In genomic region chr5:58199087-58199486, GRCh38 we compare ENCODE assay signal across 27 cellular contexts.
"Had no signal": no experiment of that assay in that cellular context is flagged by ENCODE, and none has a peak within 500 bp of the region (broad histone marks: within the 10 kb centered on the region; RNA-seq: fewer than 3 reads in every experiment).

No MANE protein-coding gene starts in this region.

- H3K9me3 ChIP-seq: ovary, psoas muscle, right lobe of liver, sigmoid colon, thoracic aorta, thyroid gland, upper lobe of left lung, vagina had no signal

- H3K27me3 ChIP-seq: neural progenitor cell, ovary, right lobe of liver, sigmoid colon, stomach, thyroid gland, tibial nerve, upper lobe of left lung, vagina had no signal

- H3K4me1 Mint-ChIP-seq: neural progenitor cell; stimulated activated effector memory CD8-positive, alpha-beta T cell treated with anti-CD3 and anti-CD28 coated beads, Interleukin-12 subunit alpha, Interleukin-12 subunit beta, amount 100 ng/mL, for 72 hours; stimulated activated naive B cell treated with anti-CD40 and anti-IgM and Interleukin-4, amounts not matched to agents 10 μg/mL and 1 μg/mL and 100 μg/mL, for 72 hours had no signal

- H3K36me3 Mint-ChIP-seq: neural progenitor cell; stimulated activated effector memory CD8-positive, alpha-beta T cell treated with anti-CD3 and anti-CD28 coated beads, Interleukin-12 subunit alpha, Interleukin-12 subunit beta, amount 100 ng/mL, for 72 hours; stimulated activated naive B cell treated with anti-CD40 and anti-IgM and Interleukin-4, amounts not matched to agents 10 μg/mL and 1 μg/mL and 100 μg/mL, for 72 hours had no signal

- DNase-seq: occipital lobe; ovary; posterior cingulate gyrus; psoas muscle; right cardiac atrium; right lobe of liver; sigmoid colon; small intestine; stimulated activated CD4-positive, alpha-beta T cell treated with anti-CD3 and anti-CD28 coated beads, Interleukin-15, amount 100 ng/mL, for 24 hours; stimulated activated CD4-positive, alpha-beta T cell treated with anti-CD3 and anti-CD28 coated beads, Interleukin-2, amount 100 ng/mL, for 24 hours; stimulated activated CD4-positive, alpha-beta T cell treated with anti-CD3 and anti-CD28 coated beads, Interleukin-2, amount 100 ng/mL, for 48 hours; stimulated activated CD4-positive, alpha-beta T cell treated with anti-CD3 and anti-CD28 coated beads, Interleukin-4, amount 100 ng/mL, for 24 hours; stimulated activated naive B cell treated with anti-CD40 and anti-IgM and Interleukin-4, amounts not matched to agents 10 μg/mL and 1 μg/mL and 100 μg/mL, for 72 hours; stimulated activated naive CD4-positive, alpha-beta T cell treated with Interleukin-2 at 50 U/mL for 16 hours; stomach; thyroid gland; upper lobe of left lung had no signal

- H3K9ac ChIP-seq: neural progenitor cell, parathyroid adenoma had no signal

- H3K27ac Mint-ChIP-seq: nephron; neural progenitor cell; progenitor cell of endocrine pancreas; stimulated activated effector memory CD8-positive, alpha-beta T cell treated with anti-CD3 and anti-CD28 coated beads, Interleukin-12 subunit alpha, Interleukin-12 subunit beta, amount 100 ng/mL, for 72 hours; stimulated activated naive B cell treated with anti-CD40 and anti-IgM and Interleukin-4, amounts not matched to agents 10 μg/mL and 1 μg/mL and 100 μg/mL, for 72 hours; stimulated activated naive CD8-positive, alpha-beta T cell treated with anti-CD3 and anti-CD28 coated beads, Interleukin-15, Interleukin-2, amounts not matched to agents 100 ng/mL and 50 ng/mL, for 24 hours had no signal

- H3K9me3 Mint-ChIP-seq: stimulated activated naive CD8-positive, alpha-beta T cell treated with anti-CD3 and anti-CD28 coated beads, Interleukin-15, Interleukin-2, amounts not matched to agents 100 ng/mL and 50 ng/mL, for 24 hours had no signal

- H3K4me2 ChIP-seq: neural progenitor cell had no signal

- ATAC-seq: psoas muscle; right cardiac atrium; right lobe of liver; stimulated activated effector memory CD8-positive, alpha-beta T cell treated with anti-CD3 and anti-CD28 coated beads, Interleukin-12 subunit alpha, Interleukin-12 subunit beta, amount 100 ng/mL, for 72 hours; stimulated activated naive B cell treated with anti-CD40 and anti-IgM and Interleukin-4, amounts not matched to agents 10 μg/mL and 1 μg/mL and 100 μg/mL, for 72 hours had no signal

- H3K27me3 Mint-ChIP-seq: progenitor cell of endocrine pancreas; stimulated activated naive B cell treated with anti-CD40 and anti-IgM and Interleukin-4, amounts not matched to agents 10 μg/mL and 1 μg/mL and 100 μg/mL, for 72 hours; stimulated activated naive CD8-positive, alpha-beta T cell treated with anti-CD3 and anti-CD28 coated beads, Interleukin-15, Interleukin-2, amounts not matched to agents 100 ng/mL and 50 ng/mL, for 24 hours had no signal

- H3K4me3 ChIP-seq: neural progenitor cell, ovary, psoas muscle, right lobe of liver, sigmoid colon, stomach, thoracic aorta, thyroid gland, tibial nerve, upper lobe of left lung, vagina had no signal

- H2AFZ ChIP-seq: neural progenitor cell, parathyroid adenoma had no signal

- FAIRE-seq: small intestine, urothelium cell line had no signal

- H3K36me3 ChIP-seq: neural progenitor cell, ovary, right lobe of liver, sigmoid colon, stomach, thoracic aorta, thyroid gland, tibial nerve, upper lobe of left lung, vagina had no signal

- H3K27ac ChIP-seq: neural progenitor cell, ovary, parathyroid adenoma, psoas muscle, right lobe of liver, sigmoid colon, stomach, thoracic aorta, thyroid gland, tibial nerve, upper lobe of left lung, vagina had no signal

- H3K79me2 ChIP-seq: parathyroid adenoma had no signal

- H3K4me3 Mint-ChIP-seq: nephron; neural progenitor cell; stimulated activated effector memory CD8-positive, alpha-beta T cell treated with anti-CD3 and anti-CD28 coated beads, Interleukin-12 subunit alpha, Interleukin-12 subunit beta, amount 100 ng/mL, for 72 hours; stimulated activated naive B cell treated with anti-CD40 and anti-IgM and Interleukin-4, amounts not matched to agents 10 μg/mL and 1 μg/mL and 100 μg/mL, for 72 hours; stimulated activated naive CD8-positive, alpha-beta T cell treated with anti-CD3 and anti-CD28 coated beads, Interleukin-15, Interleukin-2, amounts not matched to agents 100 ng/mL and 50 ng/mL, for 24 hours had no signal

- H3K4me1 ChIP-seq: neural progenitor cell, parathyroid adenoma, psoas muscle, right lobe of liver, sigmoid colon, stomach, thyroid gland, tibial nerve, upper lobe of left lung, vagina had no signal
